In genomic region chr22:17627961-17628303, GRCh38 we compare ENCODE assay signal across 9 cellular contexts. TPM values are rescaled to one million over a fixed set of nuclear protein-coding genes. Genes with fewer than 3 reads are reported as not detected.
DNase-seq lines count a peak whose midpoint lies in the region; ATAC-seq, FAIRE-seq and TF ChIP-seq lines count a peak whose summit lies in the region.
"Had no signal": no experiment of that assay in that cellular context is flagged by ENCODE, and none has a peak within 500 bp of the region (broad histone marks: within the 10 kb centered on the region; RNA-seq: fewer than 3 reads in every experiment).

No MANE protein-coding gene starts in this region.

- H3K4me3 ChIP-seq in MG63 (peak overlapping the region; percentile 100), H1 (ENCODE audit: extremely low read depth in 1 of 4, insufficient read depth in 2 of 4, low read depth in 3 of 4, low read length in 4 of 4) (peak overlapping the region; percentile 88 to 100 (median 94))

- 48% methylated on average over 20 of the region's 20 CpGs; no CpG with 5 or more reads in 1 of the 2 experiments for WGBS in H1 (ENCODE audit: extremely low coverage in 1 of 2, insufficient coverage in 1 of 2, insufficient read length in 1 of 2, insufficient replicate concordance in 2 of 2, low coverage in 1 of 2, low lambda C conversion rate in 2 of 2, missing lambda C conversion rate in 1 of 2), 2 experiments

- peak overlapping the region; percentile 5 for H4K91ac ChIP-seq in H1 (replicated peaks; ENCODE audit: insufficient read length, low read length)

- no peak for TF ChIP-seq POLR2A in H1 (IDR thresholded peaks at IDR 0.05; ENCODE audit: control extremely low read depth in 1 of 2, low read depth in 2 of 2, low read length in 2 of 2)

- H3K9me3 ChIP-seq in MG63: 0 out of 2 replicates have a peak, but pooled peaks cover 2% of the 10 kb centered on the region
- H3K9me3 ChIP-seq in H1 (ENCODE audit: insufficient read depth in 2 of 2, low read depth in 1 of 2, low read length in 1 of 2): no peaks in the 10 kb centered on the region

- H3K18ac ChIP-seq in H1 (ENCODE audit: extremely low read depth, low read length): no peak overlapping the region

- POLR2A ChIA-PET in H1 (lab: Charles Lee; ENCODE audit: partially characterized antibody): no interaction called here

- peak overlapping the region; percentile 62 for H4K8ac ChIP-seq in H1 (ENCODE audit: extremely low read depth, insufficient read depth, low read length)

- no peak overlapping the region for H3K4ac ChIP-seq in H1 (replicated peaks; ENCODE audit: insufficient read length, low read depth, low read length)

- 0 out of 2 replicates have a peak overlapping the region, but pooled peaks have one; percentile 95 for H2AK5ac ChIP-seq in H1 (ENCODE audit: low read depth, low read length)

- no peaks in the 10 kb centered on the region for H4K20me1 ChIP-seq in H1 (replicated peaks in 1 of 2; ENCODE audit: control insufficient read depth in 1 of 2, insufficient read depth in 2 of 2, low read length in 2 of 2)

- H4K5ac ChIP-seq in H1 (ENCODE audit: insufficient read length, low read depth, low read length): no peak overlapping the region

- H3K36me3 Mint-ChIP-seq in CD14-positive monocyte (peaks cover 17 to 23% of the 10 kb centered on the region in 2 donors), nephron progenitor cell (ENCODE audit: low read depth) (peaks cover 11% of the 10 kb centered on the region)

- H2AFZ ChIP-seq in H1 (ENCODE audit: low read length): no peak overlapping the region

- H3K4me1 ChIP-seq in H1 (replicated peaks in 1 of 4; ENCODE audit: control insufficient read depth in 3 of 4, insufficient read depth in 4 of 4, low read length in 3 of 4): no peaks in the 10 kb centered on the region

- H3K9me3 Mint-ChIP-seq in CD14-positive monocyte (no peaks in the 10 kb centered on the region), nephron progenitor cell (no peaks in the 10 kb centered on the region)

- peaks cover 12% of the 10 kb centered on the region for H3K36me3 ChIP-seq in MG63
- H3K36me3 ChIP-seq in H1 (ENCODE audit: control insufficient read depth in 2 of 4, insufficient read depth in 4 of 4, low read length in 3 of 4): peaks cover 0 to 2% (median under 1%) of the 10 kb centered on the region in 4 experiments; a peak in 2 of 8 replicates

- peak overlapping the region; percentile 90 to 93 for H3K4me3 Mint-ChIP-seq in CD14-positive monocyte
- H3K4me3 Mint-ChIP-seq in nephron progenitor cell: peak overlapping the region; percentile 93

- no peak for FAIRE-seq in H1 (lab: Jason Lieb, UNC)
- FAIRE-seq: colon had no signal

- intact Hi-C loops in CD14-positive monocyte (cut with micrococcal nuclease): loop anchor here in 1 of 2 donors (2.0 kb wide), 1 partner anchor 149 kb away; no protein-coding TSS in a partner anchor

- TF ChIP-seq EP300 in H1 (IDR thresholded peaks at IDR 0.05; ENCODE audit: borderline replicate concordance in 1 of 2, low read depth in 2 of 2, low read length in 2 of 2): no peak

- no peak overlapping the region for H2BK20ac ChIP-seq in H1 (ENCODE audit: low read length)

- H2BK15ac ChIP-seq in H1 (ENCODE audit: low read length): no peak overlapping the region

- peaks cover 28% of the 10 kb centered on the region for H3K4me1 Mint-ChIP-seq in CD14-positive monocyte
- peaks cover 17% of the 10 kb centered on the region for H3K4me1 Mint-ChIP-seq in nephron progenitor cell

- no peak overlapping the region for H2BK120ac ChIP-seq in H1 (replicated peaks; ENCODE audit: low read depth, low read length)

- H3K14ac ChIP-seq in H1 (ENCODE audit: insufficient read length): no peak overlapping the region

- peaks cover 3 to 44% of the 10 kb centered on the region in 2 experiments; a peak in 3 of 4 replicates for H3K79me2 ChIP-seq in H1 (ENCODE audit: control insufficient read depth in 1 of 2, insufficient read depth in 2 of 2, low read length in 2 of 2)

- no peak for TF ChIP-seq RAD21 in H1 (IDR thresholded peaks at IDR 0.05 in 1 of 2, conservative IDR thresholded peaks at IDR 0.05 in 1 of 2; ENCODE audit: low read depth in 2 of 2, low read length in 2 of 2)

- H3K9ac ChIP-seq in H1 (replicated peaks in 1 of 4; ENCODE audit: extremely low read depth in 1 of 4, low read depth in 3 of 4, low read length in 3 of 4): peak overlapping the region; percentile 86 to 96 (median 94)

- H3K23ac ChIP-seq in H1 (ENCODE audit: insufficient read length): no peak overlapping the region

- no peak for TF ChIP-seq CTCF in CD14-positive monocyte (IDR thresholded peaks at IDR 0.05)
- TF ChIP-seq CTCF in H1 (IDR thresholded peaks at IDR 0.05; ENCODE audit: control extremely low read depth in 1 of 3, insufficient read depth in 1 of 3, low read depth in 1 of 3, low read length in 3 of 3): no peak
- TF ChIP-seq CTCF in nephron progenitor cell (IDR thresholded peaks at IDR 0.05): no peak

- peak overlapping the region; percentile 82 for H3K56ac ChIP-seq in H1 (replicated peaks; ENCODE audit: insufficient read length, low read depth, low read length)

- peaks cover 4% of the 10 kb centered on the region; the same call in 1 of the 2 replicates for H3K23me2 ChIP-seq in H1 (ENCODE audit: low read depth, low read length)

- 0 out of 2 replicates have a peak overlapping the region, but pooled peaks have one; percentile 39 for H2BK12ac ChIP-seq in H1 (ENCODE audit: low read depth, low read length)

- CTCF ChIA-PET in H1 (lab: Charles Lee; ENCODE audit: partially characterized antibody): no interaction called here

- DNase-seq in CD14-positive monocyte (ENCODE audit: low spot score) (no peak), MG63 (peak; percentile 13), H1 (ENCODE audit: low read depth in 1 of 2, low spot score in 2 of 2) (no peak), nephron progenitor cell (no peak), activated gamma-delta T cell treated with Interleukin-2 at 50 U/mL for 16 hours (no peak)
- no peak for DNase-seq in activated effector memory CD4-positive, alpha-beta T cell treated with anti-CD3 and anti-CD28 coated beads, Interleukin-2, amount 50 U/mL, for 16 hours

- ATAC-seq in GM21619 (IDR thresholded peaks at IDR 0.05; ENCODE audit: unreplicated experiment): no peak
- no peak for ATAC-seq in HG02678 (IDR thresholded peaks at IDR 0.05; ENCODE audit: unreplicated experiment)

- peaks cover 2% of the 10 kb centered on the region; the same call in 1 of the 2 replicates for H3K79me1 ChIP-seq in H1 (ENCODE audit: low read depth, low read length)

- peak overlapping the region; percentile 69; the same call in 1 of the 2 replicates for H3K27ac ChIP-seq in H1 (ENCODE audit: low read depth, low read length)

- peak overlapping the region; percentile 73 to 82 for H3K4me2 ChIP-seq in H1 (ENCODE audit: insufficient read depth in 1 of 2, low read depth in 2 of 2, low read length in 2 of 2)

- H3K27me3 Mint-ChIP-seq in CD14-positive monocyte (ENCODE audit: low read depth in 3 of 3) (no peaks in the 10 kb centered on the region), nephron progenitor cell (ENCODE audit: low read depth, poor library complexity) (peaks cover 4% of the 10 kb centered on the region)

- peak overlapping the region; percentile 97 for H2BK5ac ChIP-seq in H1 (ENCODE audit: low read depth, low read length)

- peak overlapping the region; percentile 97 to 99 (median 98) for H3K27ac Mint-ChIP-seq in CD14-positive monocyte
- no peak overlapping the region for H3K27ac Mint-ChIP-seq in nephron progenitor cell

- H3K27me3 ChIP-seq in MG63 (no peaks in the 10 kb centered on the region), H1 (replicated peaks in 1 of 4; ENCODE audit: control insufficient read depth in 3 of 4, extremely low read depth in 1 of 4, insufficient read depth in 3 of 4, low read length in 3 of 4) (no peaks in the 10 kb centered on the region)

TF ChIP-seq in H1, 55 proteins besides CTCF, POLR2A, EP300 and RAD21:
- TF ChIP-seq, protein P1, sequence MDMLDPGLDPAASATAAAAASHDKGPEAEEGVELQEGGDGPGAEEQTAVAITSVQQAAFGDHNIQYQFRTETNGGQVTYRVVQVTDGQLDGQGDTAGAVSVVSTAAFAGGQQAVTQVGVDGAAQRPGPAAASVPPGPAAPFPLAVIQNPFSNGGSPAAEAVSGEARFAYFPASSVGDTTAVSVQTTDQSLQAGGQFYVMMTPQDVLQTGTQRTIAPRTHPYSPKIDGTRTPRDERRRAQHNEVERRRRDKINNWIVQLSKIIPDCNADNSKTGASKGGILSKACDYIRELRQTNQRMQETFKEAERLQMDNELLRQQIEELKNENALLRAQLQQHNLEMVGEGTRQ (IDR thresholded peaks at IDR 0.05; ENCODE audit: low read length): no peak
- no peak for TF ChIP-seq BRCA1 (IDR thresholded peaks at IDR 0.05; ENCODE audit: low read depth, low read length)
- no peak for TF ChIP-seq KDM5A (IDR thresholded peaks at IDR 0.05; ENCODE audit: low read length)
- no peak for TF ChIP-seq POLR2AphosphoS5 (IDR thresholded peaks at IDR 0.05; ENCODE audit: low read depth, low read length)
- no peak for TF ChIP-seq SP1 (IDR thresholded peaks at IDR 0.05; ENCODE audit: low read depth, low read length)

RNA-seq across cellular contexts. Expression of gene ATP6V1E1, which starts 0.6 kb away (rescaled TPM):
- polyA plus RNA-seq in CD14-positive monocyte (100 to 1,000 TPM; 144 to 147 TPM), H1 (2011; rRNA removed) (49.3 and 80.4 TPM in 2 replicates)
- 134 and 182 TPM in 2 replicates for total RNA-seq in MG63 (2014; rRNA removed; shearing (Covaris generic); ENCODE audit: low replicate concordance)
- total RNA-seq in H1 (2021; fragmentation: NEBNext Ultra II Directional; extraction: Animal tissue kit (Norgen Biotek cat#: 25700)): 87.3 and 88.1 TPM in 2 replicates
- 66.5 TPM for polyA plus RNA-seq in H1 (2011; cell fraction: cytosol; rRNA removed)
- polyA plus RNA-seq in H1 (2011; cell fraction: nucleus; rRNA removed): 41.6 TPM
- polyA plus RNA-seq in H1 (2012, experiment 1 of 2): 89.0 to 112 TPM (median 92.9 TPM) in 4 replicates
- polyA plus RNA-seq in H1 (2012, experiment 2 of 2): 23.3 TPM
- polyA plus RNA-seq in H1 (2013, experiment 1 of 2): 84.5 TPM
- 88.9 TPM for polyA plus RNA-seq in H1 (2013, experiment 2 of 2)
- polyA minus RNA-seq in H1 (2011; rRNA and poly(A)+ RNA removed): 72.0 and 72.8 TPM in 2 replicates
- polyA minus RNA-seq in H1 (2011; cell fraction: cytosol; rRNA and poly(A)+ RNA removed): 33.8 TPM
- 26.7 TPM for polyA minus RNA-seq in H1 (2011; cell fraction: nucleus; rRNA and poly(A)+ RNA removed)

RNA-seq across cellular contexts. Expression of gene BCL2L13, which starts 10.6 kb away (rescaled TPM):
- polyA plus RNA-seq in CD14-positive monocyte: 10 to 100 TPM; 53.0 to 67.8 TPM
- total RNA-seq in MG63 (2014; rRNA removed; shearing (Covaris generic); ENCODE audit: low replicate concordance): 60.2 and 63.8 TPM in 2 replicates
- 34.8 and 35.0 TPM in 2 replicates for total RNA-seq in H1 (2021; fragmentation: NEBNext Ultra II Directional; extraction: Animal tissue kit (Norgen Biotek cat#: 25700))
- 17.5 and 20.7 TPM in 2 replicates for polyA plus RNA-seq in H1 (2011; rRNA removed)
- 25.8 TPM for polyA plus RNA-seq in H1 (2011; cell fraction: cytosol; rRNA removed)
- 17.6 TPM for polyA plus RNA-seq in H1 (2011; cell fraction: nucleus; rRNA removed)
- polyA plus RNA-seq in H1 (2012, experiment 1 of 2): 20.9 to 24.3 TPM (median 22.9 TPM) in 4 replicates
- 12.5 TPM for polyA plus RNA-seq in H1 (2012, experiment 2 of 2)
- polyA plus RNA-seq in H1 (2013, experiment 1 of 2): 18.5 TPM
- 18.3 TPM for polyA plus RNA-seq in H1 (2013, experiment 2 of 2)
- 31.9 and 40.7 TPM in 2 replicates for polyA minus RNA-seq in H1 (2011; rRNA and poly(A)+ RNA removed)
- 24.0 TPM for polyA minus RNA-seq in H1 (2011; cell fraction: cytosol; rRNA and poly(A)+ RNA removed)
- 18.7 TPM for polyA minus RNA-seq in H1 (2011; cell fraction: nucleus; rRNA and poly(A)+ RNA removed)
